9 cellular contexts compared by ENCODE assay signal in the genomic region with DNA sequence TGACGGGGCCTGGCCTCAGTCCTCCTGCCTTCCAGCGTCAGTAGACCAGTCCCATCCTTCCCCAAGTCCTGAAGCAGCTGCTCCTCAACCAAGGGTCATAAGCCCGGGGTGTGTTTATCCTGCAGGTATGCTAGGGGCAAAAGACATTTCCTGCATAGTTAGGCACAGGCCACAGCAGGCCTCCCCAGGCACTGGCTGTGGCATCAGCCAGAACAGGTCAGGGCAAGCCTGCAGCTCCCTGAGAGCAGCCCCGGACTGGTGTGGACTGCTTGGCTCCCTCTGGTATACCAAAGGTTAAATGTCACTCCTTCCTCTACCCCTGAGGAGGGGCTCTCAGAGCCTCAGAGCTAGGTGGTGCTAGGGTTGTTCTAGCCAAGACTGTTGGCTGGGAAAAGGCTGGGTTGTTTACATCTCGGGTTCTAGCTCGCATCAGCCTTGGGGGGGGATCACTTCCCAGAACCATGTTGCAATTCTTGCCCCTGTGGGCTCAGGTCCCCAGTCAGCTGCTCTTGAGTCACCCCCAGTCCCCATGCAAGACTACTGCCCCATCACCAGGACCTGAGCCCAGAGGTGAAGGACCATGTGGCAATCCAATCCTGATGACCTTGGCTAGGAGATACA. TPM values are rescaled to one million over a fixed set of nuclear protein-coding genes. Genes with fewer than 3 reads are reported as not detected.
DNase-seq lines count a peak whose midpoint lies in the region; ATAC-seq and TF ChIP-seq lines count a peak whose summit lies in the region.
"Had no signal": no experiment of that assay in that cellular context is flagged by ENCODE, and none has a peak within 500 bp of the region (broad histone marks: within the 10 kb centered on the region; RNA-seq: fewer than 3 reads in every experiment).

No MANE protein-coding gene starts in this region.

- 23 to 26% methylated on average over 6 of the region's 6 CpGs for WGBS in lower leg skin, 2 donors
- WGBS in suprapubic skin, result 31% methylated on average over 6 of the region's 6 CpGs

- ATAC-seq in GM21423 (IDR thresholded peaks at IDR 0.05; ENCODE audit: unreplicated experiment) (no peak), GM21786 (IDR thresholded peaks at IDR 0.05; ENCODE audit: unreplicated experiment) (no peak), GM18867 (IDR thresholded peaks at IDR 0.05; ENCODE audit: unreplicated experiment) (no peak)

- DNase-seq in HuH-7 (ENCODE audit: low spot score) (peak; percentile 10), cardiac fibroblast (ENCODE audit: low read depth in 2 of 2) (peak; percentile 65 to 71), lower leg skin (ENCODE audit: low spot score in 2 of 2) (peak; percentile 86 to 96), suprapubic skin (ENCODE audit: low spot score in 2 of 2) (peak; percentile 89 to 90)
- no peak for DNase-seq in stimulated activated CD4-positive, alpha-beta T cell treated with anti-CD3 and anti-CD28 coated beads, Interleukin-4, amount 100 ng/mL, for 1 hour
- DNase-seq: NCI-H2081 treated with DMSO at 0.1 percent for 48 hours had no signal

- H3K27ac ChIP-seq in suprapubic skin, result peak overlapping the region; percentile 96

- TF ChIP-seq EP300 in suprapubic skin (IDR thresholded peaks at IDR 0.05), result no peak

- no peaks in the 10 kb centered on the region for H3K9me3 ChIP-seq in suprapubic skin

- H3K4me1 ChIP-seq in suprapubic skin, result peaks cover 60% of the 10 kb centered on the region

- no peaks in the 10 kb centered on the region for H3K27me3 ChIP-seq in suprapubic skin

- H3K4me3 ChIP-seq in cardiac fibroblast (replicated peaks in 1 of 2; ENCODE audit: low read depth in 2 of 2, low read length in 2 of 2), result peak overlapping the region; percentile 91 to 94
- peak overlapping the region; percentile 63 for H3K4me3 ChIP-seq in lower leg skin (ENCODE audit: low read depth, poor library complexity, severe bottlenecking)
- H3K4me3 ChIP-seq in suprapubic skin, result peak overlapping the region; percentile 86

- H3K36me3 ChIP-seq in suprapubic skin, result peaks cover 32% of the 10 kb centered on the region

- TF ChIP-seq POLR2A in lower leg skin (IDR thresholded peaks at IDR 0.05) (no peak), suprapubic skin (IDR thresholded peaks at IDR 0.05) (peak in 1 of 2 donors; percentile 63)

- intact Hi-C loops in lower leg skin (cut with DNase I; ENCODE audit: low total_unique reads), result no loop called here

- TF ChIP-seq CTCF in cardiac fibroblast (IDR thresholded peaks at IDR 0.05; ENCODE audit: low read depth, low read length) (no peak), lower leg skin (IDR thresholded peaks at IDR 0.05) (no peak), suprapubic skin (IDR thresholded peaks at IDR 0.05) (no peak)

RNA-seq across cellular contexts. Expression of gene MMP14, which starts 2.9 kb away (rescaled TPM):
- total RNA-seq in lower leg skin (100 to 1,000 TPM; 135 to 190 (median 151) TPM), suprapubic skin (100 to 1,000 TPM; 106 to 161 (median 128) TPM)

RNA-seq across cellular contexts. Expression of gene MRPL52, which starts 9.6 kb away (rescaled TPM):
- 100 to 1,000 TPM in 1 of 4 donors, 10 to 100 TPM in 3; 24.8 to 230 (median 41.4) TPM for total RNA-seq in lower leg skin
- 10 to 100 TPM; 35.5 to 84.5 (median 74.2) TPM for total RNA-seq in suprapubic skin

RNA-seq across cellular contexts. Expression of gene SLC7A7, which starts 24.0 kb away (rescaled TPM):
- total RNA-seq in lower leg skin (10 to 100 TPM in 1 of 4 donors, 1 to 10 TPM in 3; 1.1 to 12.8 (median 6.5) TPM), suprapubic skin (1 to 10 TPM; 1.8 to 3.8 (median 2.9) TPM)

RNA-seq across cellular contexts. Expression of gene LRP10, which starts 32.3 kb away (rescaled TPM):
- 100 to 1,000 TPM; 148 to 209 (median 167) TPM for total RNA-seq in lower leg skin
- 100 to 1,000 TPM in 3 of 4 donors, 10 to 100 TPM in 1; 97.8 to 170 (median 157) TPM for total RNA-seq in suprapubic skin

RNA-seq across cellular contexts. Expression of gene REM2, which starts 43.8 kb away (rescaled TPM):
- total RNA-seq in lower leg skin (1 to 10 TPM in 2 of 4 donors, under 1 TPM in 2; 0.52 to 2.5 (median 1.5) TPM), suprapubic skin (1 to 10 TPM in 2 of 4 donors, under 1 TPM in 2; 0.89 to 5.4 (median 1.2) TPM)
